ENCODE assay signal across 1 cellular context in the genomic region with DNA sequence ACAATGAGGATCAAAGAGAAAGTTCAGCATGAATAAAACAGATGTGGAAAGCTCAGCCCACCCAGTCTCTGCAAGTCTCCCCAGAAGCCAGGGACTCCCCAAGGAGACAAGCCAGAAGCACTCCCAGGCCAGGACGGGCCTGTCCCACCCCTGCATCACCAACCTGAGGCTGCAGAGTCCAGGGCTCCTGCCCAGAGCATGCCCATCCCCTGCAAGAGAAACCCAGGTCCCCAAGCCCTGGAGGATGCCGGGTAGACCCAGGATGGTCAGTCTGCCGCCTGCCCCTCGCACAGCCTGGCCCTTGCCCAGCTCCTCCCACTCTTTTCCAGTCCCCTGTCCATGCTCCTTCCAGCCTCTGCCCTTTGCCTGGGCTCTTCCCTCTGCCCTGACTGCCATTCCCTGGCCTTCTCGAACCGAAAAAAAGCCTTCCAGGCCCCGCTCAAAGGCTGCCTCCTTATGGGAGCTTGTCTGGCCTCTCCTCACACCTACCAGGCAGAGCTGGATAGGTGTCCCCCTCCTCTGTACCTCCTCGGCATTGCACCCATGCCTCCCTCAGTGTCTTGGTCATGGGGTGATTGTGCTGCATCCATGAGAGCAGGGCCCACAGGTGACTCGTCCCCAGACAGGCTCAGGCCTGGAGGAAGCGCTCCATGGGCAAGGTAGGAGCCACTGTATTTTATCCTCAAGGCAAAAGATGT.
TF ChIP-seq lines count a peak whose summit lies in the region.

No MANE protein-coding gene starts in this region.

TF ChIP-seq in WTC11, 78 proteins besides CTCF, POLR2A, EP300 and RAD21 (continued from another document):
- TF ChIP-seq, protein P1, sequence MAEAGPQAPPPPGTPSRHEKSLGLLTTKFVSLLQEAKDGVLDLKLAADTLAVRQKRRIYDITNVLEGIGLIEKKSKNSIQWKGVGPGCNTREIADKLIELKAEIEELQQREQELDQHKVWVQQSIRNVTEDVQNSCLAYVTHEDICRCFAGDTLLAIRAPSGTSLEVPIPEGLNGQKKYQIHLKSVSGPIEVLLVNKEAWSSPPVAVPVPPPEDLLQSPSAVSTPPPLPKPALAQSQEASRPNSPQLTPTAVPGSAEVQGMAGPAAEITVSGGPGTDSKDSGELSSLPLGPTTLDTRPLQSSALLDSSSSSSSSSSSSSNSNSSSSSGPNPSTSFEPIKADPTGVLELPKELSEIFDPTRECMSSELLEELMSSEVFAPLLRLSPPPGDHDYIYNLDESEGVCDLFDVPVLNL (CRISPR knock-in tag; IDR thresholded peaks at IDR 0.05; ENCODE audit: borderline replicate concordance, low read depth), result no peak
- no peak for TF ChIP-seq ZNF671 (CRISPR knock-in tag; IDR thresholded peaks at IDR 0.05)
TF ChIP-seq in WTC11: peak in this region for 0.
